ENCODE assay signal across 22 cellular contexts in genomic region chr2:30927561-30928075, GRCh38.
DNase-seq lines count a peak whose midpoint lies in the region; ATAC-seq and TF ChIP-seq lines count a peak whose summit lies in the region.
"Had no signal": no experiment of that assay in that cellular context is flagged by ENCODE, and none has a peak within 500 bp of the region (broad histone marks: within the 10 kb centered on the region; RNA-seq: fewer than 3 reads in every experiment).

No MANE protein-coding gene starts in this region.

- H3K4me3 ChIP-seq in RWPE2 (ENCODE audit: severe bottlenecking) (no peak overlapping the region), hepatocyte (no peak overlapping the region), uterus (no peak overlapping the region)
- H3K4me3 ChIP-seq: A549, MG63 had no signal

- H3K4me2 ChIP-seq in hepatocyte = no peak overlapping the region
- H3K4me2 ChIP-seq: A549 had no signal

- no peak for ATAC-seq in natural killer cell treated with Interleukin-12 subunit alpha and Interleukin-12 subunit beta and Interleukin-15 and Interleukin-18, amount 100 ng/mL, for 72 hours
- ATAC-seq in natural killer cell (no peak), RWPE2 (ENCODE audit: low read depth) (no peak), HG02759 (IDR thresholded peaks at IDR 0.05; ENCODE audit: unreplicated experiment) (no peak)
- ATAC-seq: A549, SK-N-SH treated with all-trans-retinoic acid at 6 μM for 48 hours had no signal

- H3K27ac ChIP-seq in RWPE2 (ENCODE audit: poor library complexity, severe bottlenecking) (no peak overlapping the region), hepatocyte (no peak overlapping the region), uterus (no peak overlapping the region)
- H3K27ac ChIP-seq: A549, RWPE1 had no signal

- no peak for TF ChIP-seq POLR2A in uterus (IDR thresholded peaks at IDR 0.05)

- H3K4me3 Mint-ChIP-seq in natural killer cell treated with Interleukin-12 subunit alpha and Interleukin-12 subunit beta and Interleukin-15 and Interleukin-18, amount 100 ng/mL, for 72 hours = no peak overlapping the region
- H3K4me3 Mint-ChIP-seq in natural killer cell = no peak overlapping the region
- H3K4me3 Mint-ChIP-seq in glutamatergic neuron (ENCODE audit: unreplicated experiment) = no peak overlapping the region
- H3K4me3 Mint-ChIP-seq: CD4-positive, alpha-beta memory T cell had no signal

- TF ChIP-seq CTCF in natural killer cell (IDR thresholded peaks at IDR 0.05) (no peak), RWPE2 (IDR thresholded peaks at IDR 0.05; ENCODE audit: poor library complexity, severe bottlenecking) (no peak), glutamatergic neuron (IDR thresholded peaks at IDR 0.05; ENCODE audit: partially characterized antibody, unreplicated experiment) (no peak), hepatocyte (IDR thresholded peaks at IDR 0.05; ENCODE audit: poor library complexity) (no peak), uterus (IDR thresholded peaks at IDR 0.05) (no peak)

- no peaks in the 10 kb centered on the region for H3K9me3 Mint-ChIP-seq in natural killer cell treated with Interleukin-12 subunit alpha and Interleukin-12 subunit beta and Interleukin-15 and Interleukin-18, amount 100 ng/mL, for 72 hours
- H3K9me3 Mint-ChIP-seq in natural killer cell = no peaks in the 10 kb centered on the region
- no peaks in the 10 kb centered on the region for H3K9me3 Mint-ChIP-seq in glutamatergic neuron (ENCODE audit: unreplicated experiment)
- H3K9me3 Mint-ChIP-seq: CD4-positive, alpha-beta memory T cell had no signal

- no peaks in the 10 kb centered on the region for H3K9me2 ChIP-seq in hepatocyte (replicated peaks; ENCODE audit: insufficient read depth)

- no peaks in the 10 kb centered on the region for H3K36me3 ChIP-seq in RWPE2 (ENCODE audit: low read depth)
- H3K36me3 ChIP-seq in hepatocyte (replicated peaks; ENCODE audit: insufficient read depth, low read depth) = no peaks in the 10 kb centered on the region
- H3K36me3 ChIP-seq in uterus = no peaks in the 10 kb centered on the region
- H3K36me3 ChIP-seq: MG63 had no signal

- intact Hi-C loops in natural killer cell (cut with micrococcal nuclease) = no loop called here
- intact Hi-C loops in uterus (cut with DNase I; ENCODE audit: low total_unique reads) = no loop called here

- 83% methylated on average over 5 of the region's 5 CpGs for WGBS in hepatocyte (ENCODE audit: low lambda C conversion rate, missing lambda C conversion rate)

- no peaks in the 10 kb centered on the region for H3K4me1 ChIP-seq in RWPE2 (ENCODE audit: insufficient read depth, poor library complexity, severe bottlenecking)
- no peaks in the 10 kb centered on the region for H3K4me1 ChIP-seq in hepatocyte (ENCODE audit: insufficient read depth)
- H3K4me1 ChIP-seq in uterus = no peaks in the 10 kb centered on the region
- H3K4me1 ChIP-seq: A549, BE2C, Caco-2 had no signal

- no peaks in the 10 kb centered on the region for H3K79me2 ChIP-seq in hepatocyte

- no peak overlapping the region for H3K27ac Mint-ChIP-seq in natural killer cell treated with Interleukin-12 subunit alpha and Interleukin-12 subunit beta and Interleukin-15 and Interleukin-18, amount 100 ng/mL, for 72 hours
- H3K27ac Mint-ChIP-seq in natural killer cell = no peak overlapping the region
- H3K27ac Mint-ChIP-seq in glutamatergic neuron (ENCODE audit: unreplicated experiment) = no peak overlapping the region
- H3K27ac Mint-ChIP-seq: CD4-positive, alpha-beta memory T cell had no signal

- DNase-seq in natural killer cell treated with Interleukin-12 subunit alpha and Interleukin-12 subunit beta and Interleukin-15 and Interleukin-18, amount 100 ng/mL, for 72 hours (ENCODE audit: low spot score) = peak; percentile 25
- DNase-seq in natural killer cell (no peak), RWPE2 (ENCODE audit: low spot score) (peak; percentile 10), glutamatergic neuron (peak; percentile 40), hepatocyte (ENCODE audit: low spot score) (no peak), uterus (no peak)
- DNase-seq: BE2C; Caco-2; CD4-positive, alpha-beta memory T cell; DMS153; Kasumi-1; MG63; NCI-H1048; NCI-H1417 treated with DMSO at 0.1 percent for 48 hours; NCI-H1930; NCI-H2227 treated with DMSO at 0.1 percent for 48 hours; NCI-H510A treated with DMSO at 0.1 percent for 48 hours; NCI-H748 treated with DMSO at 0.1 percent for 48 hours had no signal

- H3K27me3 Mint-ChIP-seq in natural killer cell treated with Interleukin-12 subunit alpha and Interleukin-12 subunit beta and Interleukin-15 and Interleukin-18, amount 100 ng/mL, for 72 hours = no peaks in the 10 kb centered on the region
- H3K27me3 Mint-ChIP-seq in natural killer cell (ENCODE audit: low read depth in 2 of 2) = no peaks in the 10 kb centered on the region
- H3K27me3 Mint-ChIP-seq in glutamatergic neuron (ENCODE audit: unreplicated experiment) = peaks cover 2% of the 10 kb centered on the region

- H2AFZ ChIP-seq in hepatocyte = no peak overlapping the region

- peaks cover 0 to under 1% of the 10 kb centered on the region in 2 donors for H3K4me1 Mint-ChIP-seq in natural killer cell treated with Interleukin-12 subunit alpha and Interleukin-12 subunit beta and Interleukin-15 and Interleukin-18, amount 100 ng/mL, for 72 hours (ENCODE audit: low read depth in 2 of 2)
- H3K4me1 Mint-ChIP-seq in natural killer cell (peaks cover 0 to 6% of the 10 kb centered on the region in 2 donors), glutamatergic neuron (ENCODE audit: low read depth, unreplicated experiment) (no peaks in the 10 kb centered on the region)
- H3K4me1 Mint-ChIP-seq: CD4-positive, alpha-beta memory T cell had no signal

- no peaks in the 10 kb centered on the region for H3K27me3 ChIP-seq in RWPE2 (ENCODE audit: insufficient read depth, poor library complexity, severe bottlenecking)
- peaks cover 10% of the 10 kb centered on the region for H3K27me3 ChIP-seq in hepatocyte
- H3K27me3 ChIP-seq in uterus = no peaks in the 10 kb centered on the region
- H3K27me3 ChIP-seq: BE2C, MG63 had no signal

- no peaks in the 10 kb centered on the region for H3K36me3 Mint-ChIP-seq in natural killer cell treated with Interleukin-12 subunit alpha and Interleukin-12 subunit beta and Interleukin-15 and Interleukin-18, amount 100 ng/mL, for 72 hours
- H3K36me3 Mint-ChIP-seq in natural killer cell = no peaks in the 10 kb centered on the region
- no peaks in the 10 kb centered on the region for H3K36me3 Mint-ChIP-seq in glutamatergic neuron (ENCODE audit: unreplicated experiment)
- H3K36me3 Mint-ChIP-seq: CD4-positive, alpha-beta memory T cell had no signal

- H3K9me3 ChIP-seq in RWPE2 (ENCODE audit: severe bottlenecking) (no peaks in the 10 kb centered on the region), hepatocyte (ENCODE audit: low read depth) (no peaks in the 10 kb centered on the region), uterus (no peaks in the 10 kb centered on the region)
- H3K9me3 ChIP-seq: A549, BE2C, Caco-2, MG63 had no signal

- H4K20me1 ChIP-seq in hepatocyte (ENCODE audit: insufficient read depth, poor library complexity, severe bottlenecking) = no peaks in the 10 kb centered on the region

Comparison
In these comparisons a context has a peak if more than half of its experiments do, and no peak if none do; other contexts are left out.
1. DNase-seq: peak in natural killer cell treated with Interleukin-12 subunit alpha and Interleukin-12 subunit beta and Interleukin-15 and Interleukin-18, amount 100 ng/mL, for 72 hours (single experiment), RWPE2 (single experiment) and glutamatergic neuron (single experiment); none in natural killer cell (single experiment), hepatocyte (single experiment) and uterus (0 of 2).